In the genomic region with DNA sequence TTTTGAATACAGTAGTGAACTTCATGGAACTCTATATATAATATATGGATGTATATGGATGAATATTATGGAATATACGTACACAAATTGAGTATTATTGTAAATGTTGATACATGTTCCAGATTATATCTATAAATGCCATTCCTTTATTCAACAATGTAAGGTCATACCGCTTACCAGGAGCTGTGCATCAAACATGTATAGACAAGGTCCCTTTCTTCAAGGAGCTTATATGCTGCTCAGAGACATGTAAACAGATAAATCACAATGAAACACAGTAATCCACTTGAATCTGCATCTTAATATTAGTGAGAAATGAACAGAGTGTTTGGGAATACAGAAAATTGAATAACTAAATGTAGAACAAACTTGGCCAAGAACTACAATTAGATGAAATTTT, we compare ENCODE assay signal across 14 cellular contexts. TPM values are rescaled to one million over a fixed set of nuclear protein-coding genes. Genes with fewer than 3 reads are reported as not detected.
A peak's percentile ranks its signal among the peaks of the same experiment; 100 is the strongest.
DNase-seq lines count a peak whose midpoint lies in the region; ATAC-seq and TF ChIP-seq lines count a peak whose summit lies in the region.
"Had no signal": no experiment of that assay in that cellular context is flagged by ENCODE, and none has a peak within 500 bp of the region (broad histone marks: within the 10 kb centered on the region; RNA-seq: fewer than 3 reads in every experiment).

No MANE protein-coding gene starts in this region.

- ATAC-seq in GM19351 (IDR thresholded peaks at IDR 0.05; ENCODE audit: unreplicated experiment) = no peak

- H3K4me3 ChIP-seq in breast epithelium = no peak overlapping the region
- peak overlapping the region; percentile 97 for H3K4me3 ChIP-seq in SK-N-MC
- no peak overlapping the region for H3K4me3 ChIP-seq in fibroblast of lung (replicated peaks in 1 of 4; ENCODE audit: control extremely low read depth in 1 of 4, insufficient read depth in 1 of 4, low read depth in 3 of 4, low read length in 4 of 4)
- no peak overlapping the region for H3K4me3 ChIP-seq in BE2C (ENCODE audit: low read depth, low read length)

- peaks cover 0 to 8% of the 10 kb centered on the region in 2 donors for H3K4me1 ChIP-seq in breast epithelium
- H3K4me1 ChIP-seq in fibroblast of lung (ENCODE audit: control insufficient read depth, extremely low read depth, insufficient read depth, low read length) = peaks cover 7% of the 10 kb centered on the region
- H3K4me1 ChIP-seq in BE2C = no peaks in the 10 kb centered on the region

- no peaks in the 10 kb centered on the region for H3K27me3 ChIP-seq in breast epithelium
- no peaks in the 10 kb centered on the region for H3K27me3 ChIP-seq in fibroblast of lung (ENCODE audit: control insufficient read depth, insufficient read depth, low read length)
- no peaks in the 10 kb centered on the region for H3K27me3 ChIP-seq in BE2C
- H3K27me3 ChIP-seq: vagina had no signal

- POLR2A ChIA-PET in MCF 10A (lab: Yijun Ruan, JAX) = interaction anchor here (0.6 to 1.8 kb wide), 3 partner anchors 8 to 162 kb away, joined by 3 to 7 read pairs (median 4); no protein-coding TSS in a partner anchor

- no peaks in the 10 kb centered on the region for H3K36me3 ChIP-seq in breast epithelium
- H3K36me3 ChIP-seq in SK-N-MC (ENCODE audit: insufficient read depth, low read length) = peaks cover 24% of the 10 kb centered on the region
- H3K36me3 ChIP-seq in fibroblast of lung (ENCODE audit: control insufficient read depth, insufficient read depth, low read length) = no peaks in the 10 kb centered on the region
- H3K36me3 ChIP-seq in BE2C = peaks cover 9% of the 10 kb centered on the region

- H3K9me3 ChIP-seq in breast epithelium = peaks cover 7 to 10% of the 10 kb centered on the region in 2 donors
- H3K9me3 ChIP-seq in SK-N-MC (ENCODE audit: low read depth, low read length) = no peaks in the 10 kb centered on the region; the same call in 1 of the 2 replicates
- H3K9me3 ChIP-seq in fibroblast of lung (ENCODE audit: control insufficient read depth, insufficient read depth, low read depth, low read length) = no peaks in the 10 kb centered on the region
- H3K9me3 ChIP-seq in BE2C = no peaks in the 10 kb centered on the region
- H3K9me3 ChIP-seq: vagina had no signal

- CTCF ChIA-PET in MCF 10A (lab: Yijun Ruan, JAX) = no interaction called here

- H3K79me2 ChIP-seq in fibroblast of lung (ENCODE audit: control insufficient read depth, insufficient read depth, low read length) = peaks cover 35% of the 10 kb centered on the region

- intact Hi-C loops in MCF 10A (cut with micrococcal nuclease) = no loop called here
- intact Hi-C loops in breast epithelium (cut with DNase I; ENCODE audit: low total_unique reads) = no loop called here

- peaks cover 7% of the 10 kb centered on the region for H3K9me3 Mint-ChIP-seq in MCF 10A (ENCODE audit: unreplicated experiment)
- peaks cover 7% of the 10 kb centered on the region for H3K9me3 Mint-ChIP-seq in type B pancreatic cell

- TF ChIP-seq CTCF in MCF 10A (IDR thresholded peaks at IDR 0.05; ENCODE audit: unreplicated experiment) = no peak
- no peak for TF ChIP-seq CTCF in breast epithelium (IDR thresholded peaks at IDR 0.05)
- TF ChIP-seq CTCF in fibroblast of lung (conservative IDR thresholded peaks at IDR 0.05 in 1 of 2, IDR thresholded peaks at IDR 0.05 in 1 of 2; ENCODE audit: low read depth in 1 of 2, low read length in 2 of 2) = no peak
- TF ChIP-seq CTCF in type B pancreatic cell (conservative IDR thresholded peaks at IDR 0.05) = no peak
- no peak for TF ChIP-seq CTCF in BE2C (IDR thresholded peaks at IDR 0.05; ENCODE audit: low read depth, low read length)

- no peak overlapping the region for H3K9ac ChIP-seq in SK-N-MC (ENCODE audit: insufficient read length)
- no peak overlapping the region for H3K9ac ChIP-seq in fibroblast of lung (ENCODE audit: insufficient read depth, low read length)

- H3K4me1 Mint-ChIP-seq in MCF 10A (ENCODE audit: insufficient read depth, unreplicated experiment) (peaks cover 6% of the 10 kb centered on the region), type B pancreatic cell (ENCODE audit: unreplicated experiment) (peaks cover 23% of the 10 kb centered on the region)

- no peak overlapping the region for H3K27ac Mint-ChIP-seq in MCF 10A (ENCODE audit: low read depth, unreplicated experiment)
- H3K27ac Mint-ChIP-seq in type B pancreatic cell = no peak overlapping the region

- H4K20me1 ChIP-seq in fibroblast of lung (ENCODE audit: control insufficient read depth, extremely low read depth, insufficient read depth, low read length) = no peaks in the 10 kb centered on the region

- BruUV-seq in MCF 10A (replicated peaks; lab: Mats Ljungman, UMichigan) = no TSS peak

- H3K27ac ChIP-seq in breast epithelium = no peak overlapping the region
- peak overlapping the region; percentile 75 for H3K27ac ChIP-seq in SK-N-MC
- no peak overlapping the region for H3K27ac ChIP-seq in fibroblast of lung (ENCODE audit: insufficient read depth, low read length)

- peak overlapping the region; percentile 27 for H2AFZ ChIP-seq in fibroblast of lung (ENCODE audit: low read length)

- no peak overlapping the region for H3K4me2 ChIP-seq in fibroblast of lung (ENCODE audit: extremely low read depth, insufficient read depth, low read length)

- H3K27me3 Mint-ChIP-seq in MCF 10A (ENCODE audit: insufficient read depth, unreplicated experiment) = no peaks in the 10 kb centered on the region
- H3K27me3 Mint-ChIP-seq in type B pancreatic cell = no peaks in the 10 kb centered on the region
- H3K27me3 Mint-ChIP-seq: stimulated activated memory B cell treated with anti-CD40 and anti-IgM and Interleukin-4, amounts not matched to agents 10 μg/mL and 1 μg/mL and 100 μg/mL, for 72 hours had no signal

- TF ChIP-seq POLR2A in breast epithelium (IDR thresholded peaks at IDR 0.05) = no peak

- DNase-seq in MCF 10A (ENCODE audit: unreplicated experiment) = no peak
- no peak for DNase-seq in breast epithelium (ENCODE audit: low spot score in 2 of 2)
- DNase-seq in SK-N-MC (ENCODE audit: low read depth, low spot score) = no peak
- DNase-seq in fibroblast of lung (ENCODE audit: low read depth in 2 of 2) = no peak
- no peak for DNase-seq in type B pancreatic cell (ENCODE audit: extremely low spot score, unreplicated experiment)
- no peak for DNase-seq in BE2C
- no peak for DNase-seq in NCI-H1436 (lab: John Stamatoyannopoulos, UW)
- DNase-seq: H9; NCI-H1048; retina; stimulated activated CD4-positive, alpha-beta T cell treated with anti-CD3 and anti-CD28 coated beads, Interleukin-2, amount 100 ng/mL, for 48 hours had no signal

- peak overlapping the region; percentile 92 for H3K4me3 Mint-ChIP-seq in MCF 10A (ENCODE audit: unreplicated experiment)
- peak overlapping the region; percentile 99 for H3K4me3 Mint-ChIP-seq in type B pancreatic cell

- H3K36me3 Mint-ChIP-seq in MCF 10A (ENCODE audit: insufficient read depth, unreplicated experiment) = peaks cover 8% of the 10 kb centered on the region
- H3K36me3 Mint-ChIP-seq in type B pancreatic cell = peaks cover 4% of the 10 kb centered on the region
- H3K36me3 Mint-ChIP-seq: stimulated activated memory B cell treated with anti-CD40 and anti-IgM and Interleukin-4, amounts not matched to agents 10 μg/mL and 1 μg/mL and 100 μg/mL, for 72 hours had no signal

RNA-seq across cellular contexts. Expression of gene SEM1, which starts 0.9 kb away (rescaled TPM):
- 70.3 and 80.2 TPM in 2 replicates for total RNA-seq in MCF 10A (2022)
- total RNA-seq in breast epithelium = 10 to 100 TPM; 26.6 to 37.4 (median 28.5) TPM
- total RNA-seq in fibroblast of lung = 50.8 and 52.7 TPM in 2 replicates
- polyA plus RNA-seq in fibroblast of lung = 123 and 184 TPM in 2 replicates
- polyA plus RNA-seq in fibroblast of lung (2012) = 562 and 590 TPM in 2 replicates
- 22.0 TPM in 1 of 2 replicates, not detected in the other for polyA minus RNA-seq in fibroblast of lung (ENCODE audit: low replicate concordance)
- total RNA-seq in type B pancreatic cell (ENCODE audit: low replicate concordance) = 62.5 and 62.6 TPM in 2 replicates
- 397 TPM for polyA plus RNA-seq in BE2C (2012; ENCODE audit: insufficient read depth, insufficient read length, low read depth)
